ENCODE assay signal across 16 cellular contexts in the genomic region with DNA sequence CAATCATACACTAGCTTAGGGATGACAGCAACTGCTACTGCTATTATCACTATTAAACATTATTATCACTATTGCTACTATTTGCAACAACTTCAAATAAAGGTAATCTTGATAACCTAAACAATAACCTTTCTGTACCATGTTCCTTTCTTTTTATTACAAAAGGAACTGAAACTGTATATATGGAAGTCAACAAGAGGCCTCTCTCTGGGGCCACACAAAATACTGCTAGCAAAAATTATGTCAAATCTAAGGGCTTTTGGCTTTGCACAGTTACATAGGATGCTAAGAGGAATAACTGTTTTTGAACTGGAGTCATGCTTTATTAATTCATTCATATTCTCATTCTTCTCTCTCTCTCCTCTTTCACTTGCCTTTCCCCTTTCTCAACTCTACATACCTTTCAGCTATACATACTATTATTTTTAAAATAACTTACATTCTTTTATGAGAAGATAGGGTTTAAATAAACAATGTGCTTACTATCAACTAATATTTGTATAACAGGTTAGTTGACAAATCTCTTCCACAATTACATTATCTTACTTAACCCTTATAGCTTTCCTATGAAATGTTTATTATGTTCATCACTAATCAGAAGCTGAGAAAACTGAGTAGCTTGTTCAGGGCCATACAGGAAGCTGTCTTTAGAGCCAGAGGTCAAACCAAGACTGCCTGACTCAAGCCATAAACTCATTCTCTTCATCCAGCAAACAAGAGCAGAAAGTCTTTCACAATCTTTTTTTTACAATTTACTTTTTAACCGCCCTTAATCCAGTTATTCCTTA.
A peak's percentile ranks its signal among the peaks of the same experiment; 100 is the strongest.
DNase-seq lines count a peak whose midpoint lies in the region; ATAC-seq and TF ChIP-seq lines count a peak whose summit lies in the region.
"Had no signal": no experiment of that assay in that cellular context is flagged by ENCODE, and none has a peak within 500 bp of the region (broad histone marks: within the 10 kb centered on the region; RNA-seq: fewer than 3 reads in every experiment).

No MANE protein-coding gene starts in this region.

- CTCF ChIA-PET in GM10248 (lab: Yijun Ruan, JAX): interaction anchor here (1.5 kb wide), 1 partner anchor 10 kb away, joined by 4 read pairs; no protein-coding TSS in a partner anchor

- TF ChIP-seq CTCF in foreskin fibroblast (IDR thresholded peaks at IDR 0.05; ENCODE audit: low read depth, low read length) (no peak), GM10248 (IDR thresholded peaks at IDR 0.05; ENCODE audit: control extremely low read depth, extremely low read depth, low read depth, missing control alignments) (no peak)

- ATAC-seq in HG02938 (IDR thresholded peaks at IDR 0.05; ENCODE audit: unreplicated experiment) (peak; percentile 55), GM21367 (IDR thresholded peaks at IDR 0.05; ENCODE audit: unreplicated experiment) (no peak), HG03521 (IDR thresholded peaks at IDR 0.05; ENCODE audit: unreplicated experiment) (no peak)

- POLR2A ChIA-PET in GM10248 (lab: Yijun Ruan, JAX): no interaction called here

- DNase-seq in AG08395 (ENCODE audit: low spot score) (peak; percentile 11), T1000 (lab: John Stamatoyannopoulos, UW) (peak; percentile 3), foreskin fibroblast (peak; percentile 67 to 79), GM10248 (ENCODE audit: extremely low spot score) (no peak)
- no peak for DNase-seq in activated effector memory CD4-positive, alpha-beta T cell treated with anti-CD3 and anti-CD28 coated beads, Interleukin-2, amount 50 U/mL, for 16 hours
- DNase-seq: ACHN; adrenal gland; GF-D8; islet precursor cell; NCI-H1092 treated with DMSO at 0.1 percent for 48 hours; NCI-H526; stimulated activated naive CD4-positive, alpha-beta T cell treated with Interleukin-2 at 50 U/mL for 16 hours had no signal

- H3K4me3 ChIP-seq in foreskin fibroblast (ENCODE audit: low read depth in 1 of 2, low read length in 2 of 2): no peak overlapping the region
- H3K4me3 ChIP-seq: adrenal gland, neural progenitor cell had no signal

Comparison
In these comparisons a context has a peak if more than half of its experiments do, and no peak if none do; other contexts are left out.
1. DNase-seq: peak in AG08395 (single experiment), T1000 (single experiment) and foreskin fibroblast (2 of 2); none in GM10248 (single experiment) and activated effector memory CD4-positive, alpha-beta T cell treated with anti-CD3 and anti-CD28 coated beads, Interleukin-2, amount 50 U/mL, for 16 hours (single experiment).